Comparison of ENCODE assay signal across 1 cellular context in the genomic region with DNA sequence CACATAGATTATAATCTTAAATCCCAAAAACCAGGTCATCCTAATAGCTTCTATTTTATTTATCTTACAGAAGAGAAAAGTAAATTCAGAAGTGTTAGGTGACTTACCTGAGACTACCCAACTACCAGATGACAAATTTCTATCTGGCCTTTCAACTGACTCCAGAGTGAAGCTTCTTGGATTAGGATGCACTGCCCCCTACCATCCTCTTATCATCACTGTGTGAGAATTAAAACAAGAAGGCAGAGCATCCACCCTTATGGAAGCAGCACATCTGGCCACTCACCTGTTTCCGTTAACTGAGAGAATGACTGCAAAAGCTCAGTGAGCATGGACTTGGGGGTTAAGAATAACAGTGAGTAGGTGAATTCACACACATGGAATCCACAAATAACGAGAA.
TF ChIP-seq lines count a peak whose summit lies in the region.

No MANE protein-coding gene starts in this region.

TF ChIP-seq in GM23338, 12 proteins besides CTCF, POLR2A, EP300 and RAD21:
- TF ChIP-seq, protein P1, sequence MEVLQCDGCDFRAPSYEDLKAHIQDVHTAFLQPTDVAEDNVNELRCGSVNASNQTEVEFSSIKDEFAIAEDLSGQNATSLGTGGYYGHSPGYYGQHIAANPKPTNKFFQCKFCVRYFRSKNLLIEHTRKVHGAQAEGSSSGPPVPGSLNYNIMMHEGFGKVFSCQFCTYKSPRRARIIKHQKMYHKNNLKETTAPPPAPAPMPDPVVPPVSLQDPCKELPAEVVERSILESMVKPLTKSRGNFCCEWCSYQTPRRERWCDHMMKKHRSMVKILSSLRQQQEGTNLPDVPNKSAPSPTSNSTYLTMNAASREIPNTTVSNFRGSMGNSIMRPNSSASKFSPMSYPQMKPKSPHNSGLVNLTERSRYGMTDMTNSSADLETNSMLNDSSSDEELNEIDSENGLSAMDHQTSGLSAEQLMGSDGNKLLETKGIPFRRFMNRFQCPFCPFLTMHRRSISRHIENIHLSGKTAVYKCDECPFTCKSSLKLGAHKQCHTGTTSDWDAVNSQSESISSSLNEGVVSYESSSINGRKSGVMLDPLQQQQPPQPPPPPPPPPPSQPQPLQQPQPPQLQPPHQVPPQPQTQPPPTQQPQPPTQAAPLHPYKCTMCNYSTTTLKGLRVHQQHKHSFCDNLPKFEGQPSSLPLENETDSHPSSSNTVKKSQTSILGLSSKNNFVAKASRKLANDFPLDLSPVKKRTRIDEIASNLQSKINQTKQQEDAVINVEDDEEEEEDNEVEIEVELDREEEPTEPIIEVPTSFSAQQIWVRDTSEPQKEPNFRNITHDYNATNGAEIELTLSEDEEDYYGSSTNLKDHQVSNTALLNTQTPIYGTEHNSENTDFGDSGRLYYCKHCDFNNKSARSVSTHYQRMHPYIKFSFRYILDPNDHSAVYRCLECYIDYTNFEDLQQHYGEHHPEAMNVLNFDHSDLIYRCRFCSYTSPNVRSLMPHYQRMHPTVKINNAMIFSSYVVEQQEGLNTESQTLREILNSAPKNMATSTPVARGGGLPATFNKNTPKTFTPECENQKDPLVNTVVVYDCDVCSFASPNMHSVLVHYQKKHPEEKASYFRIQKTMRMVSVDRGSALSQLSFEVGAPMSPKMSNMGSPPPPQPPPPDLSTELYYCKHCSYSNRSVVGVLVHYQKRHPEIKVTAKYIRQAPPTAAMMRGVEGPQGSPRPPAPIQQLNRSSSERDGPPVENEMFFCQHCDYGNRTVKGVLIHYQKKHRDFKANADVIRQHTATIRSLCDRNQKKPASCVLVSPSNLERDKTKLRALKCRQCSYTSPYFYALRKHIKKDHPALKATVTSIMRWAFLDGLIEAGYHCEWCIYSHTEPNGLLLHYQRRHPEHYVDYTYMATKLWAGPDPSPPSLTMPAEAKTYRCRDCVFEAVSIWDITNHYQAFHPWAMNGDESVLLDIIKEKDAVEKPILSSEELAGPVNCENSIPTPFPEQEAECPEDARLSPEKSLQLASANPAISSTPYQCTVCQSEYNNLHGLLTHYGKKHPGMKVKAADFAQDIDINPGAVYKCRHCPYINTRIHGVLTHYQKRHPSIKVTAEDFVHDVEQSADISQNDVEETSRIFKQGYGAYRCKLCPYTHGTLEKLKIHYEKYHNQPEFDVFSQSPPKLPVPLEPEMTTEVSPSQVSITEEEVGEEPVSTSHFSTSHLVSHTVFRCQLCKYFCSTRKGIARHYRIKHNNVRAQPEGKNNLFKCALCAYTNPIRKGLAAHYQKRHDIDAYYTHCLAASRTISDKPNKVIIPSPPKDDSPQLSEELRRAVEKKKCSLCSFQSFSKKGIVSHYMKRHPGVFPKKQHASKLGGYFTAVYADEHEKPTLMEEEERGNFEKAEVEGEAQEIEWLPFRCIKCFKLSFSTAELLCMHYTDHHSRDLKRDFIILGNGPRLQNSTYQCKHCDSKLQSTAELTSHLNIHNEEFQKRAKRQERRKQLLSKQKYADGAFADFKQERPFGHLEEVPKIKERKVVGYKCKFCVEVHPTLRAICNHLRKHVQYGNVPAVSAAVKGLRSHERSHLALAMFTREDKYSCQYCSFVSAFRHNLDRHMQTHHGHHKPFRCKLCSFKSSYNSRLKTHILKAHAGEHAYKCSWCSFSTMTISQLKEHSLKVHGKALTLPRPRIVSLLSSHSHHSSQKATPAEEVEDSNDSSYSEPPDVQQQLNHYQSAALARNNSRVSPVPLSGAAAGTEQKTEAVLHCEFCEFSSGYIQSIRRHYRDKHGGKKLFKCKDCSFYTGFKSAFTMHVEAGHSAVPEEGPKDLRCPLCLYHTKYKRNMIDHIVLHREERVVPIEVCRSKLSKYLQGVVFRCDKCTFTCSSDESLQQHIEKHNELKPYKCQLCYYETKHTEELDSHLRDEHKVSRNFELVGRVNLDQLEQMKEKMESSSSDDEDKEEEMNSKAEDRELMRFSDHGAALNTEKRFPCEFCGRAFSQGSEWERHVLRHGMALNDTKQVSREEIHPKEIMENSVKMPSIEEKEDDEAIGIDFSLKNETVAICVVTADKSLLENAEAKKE (CRISPR knock-in tag; IDR thresholded peaks at IDR 0.05): no peak
- TF ChIP-seq ZNF114 (CRISPR knock-in tag; IDR thresholded peaks at IDR 0.05) (no peak), STAT1 (IDR thresholded peaks at IDR 0.05; ENCODE audit: unreplicated experiment) (no peak), ZNF331 (CRISPR knock-in tag; IDR thresholded peaks at IDR 0.05; ENCODE audit: low read depth) (no peak), EZH2phosphoT487 (IDR thresholded peaks at IDR 0.05; ENCODE audit: unreplicated experiment) (no peak), POLR2AphosphoS5 (IDR thresholded peaks at IDR 0.05; ENCODE audit: low read depth) (no peak), NANOG (IDR thresholded peaks at IDR 0.05; ENCODE audit: borderline replicate concordance) (no peak), EZH2 (IDR thresholded peaks at IDR 0.05; ENCODE audit: low read depth, unreplicated experiment) (no peak), CREB1 (CRISPR knock-in tag; IDR thresholded peaks at IDR 0.05; ENCODE audit: low read depth) (no peak), JUNB (IDR thresholded peaks at IDR 0.05; ENCODE audit: unreplicated experiment) (no peak)
- TF ChIP-seq, protein P2, sequence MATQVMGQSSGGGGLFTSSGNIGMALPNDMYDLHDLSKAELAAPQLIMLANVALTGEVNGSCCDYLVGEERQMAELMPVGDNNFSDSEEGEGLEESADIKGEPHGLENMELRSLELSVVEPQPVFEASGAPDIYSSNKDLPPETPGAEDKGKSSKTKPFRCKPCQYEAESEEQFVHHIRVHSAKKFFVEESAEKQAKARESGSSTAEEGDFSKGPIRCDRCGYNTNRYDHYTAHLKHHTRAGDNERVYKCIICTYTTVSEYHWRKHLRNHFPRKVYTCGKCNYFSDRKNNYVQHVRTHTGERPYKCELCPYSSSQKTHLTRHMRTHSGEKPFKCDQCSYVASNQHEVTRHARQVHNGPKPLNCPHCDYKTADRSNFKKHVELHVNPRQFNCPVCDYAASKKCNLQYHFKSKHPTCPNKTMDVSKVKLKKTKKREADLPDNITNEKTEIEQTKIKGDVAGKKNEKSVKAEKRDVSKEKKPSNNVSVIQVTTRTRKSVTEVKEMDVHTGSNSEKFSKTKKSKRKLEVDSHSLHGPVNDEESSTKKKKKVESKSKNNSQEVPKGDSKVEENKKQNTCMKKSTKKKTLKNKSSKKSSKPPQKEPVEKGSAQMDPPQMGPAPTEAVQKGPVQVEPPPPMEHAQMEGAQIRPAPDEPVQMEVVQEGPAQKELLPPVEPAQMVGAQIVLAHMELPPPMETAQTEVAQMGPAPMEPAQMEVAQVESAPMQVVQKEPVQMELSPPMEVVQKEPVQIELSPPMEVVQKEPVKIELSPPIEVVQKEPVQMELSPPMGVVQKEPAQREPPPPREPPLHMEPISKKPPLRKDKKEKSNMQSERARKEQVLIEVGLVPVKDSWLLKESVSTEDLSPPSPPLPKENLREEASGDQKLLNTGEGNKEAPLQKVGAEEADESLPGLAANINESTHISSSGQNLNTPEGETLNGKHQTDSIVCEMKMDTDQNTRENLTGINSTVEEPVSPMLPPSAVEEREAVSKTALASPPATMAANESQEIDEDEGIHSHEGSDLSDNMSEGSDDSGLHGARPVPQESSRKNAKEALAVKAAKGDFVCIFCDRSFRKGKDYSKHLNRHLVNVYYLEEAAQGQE (IDR thresholded peaks at IDR 0.05; ENCODE audit: unreplicated experiment): no peak
- TF ChIP-seq, protein P3, sequence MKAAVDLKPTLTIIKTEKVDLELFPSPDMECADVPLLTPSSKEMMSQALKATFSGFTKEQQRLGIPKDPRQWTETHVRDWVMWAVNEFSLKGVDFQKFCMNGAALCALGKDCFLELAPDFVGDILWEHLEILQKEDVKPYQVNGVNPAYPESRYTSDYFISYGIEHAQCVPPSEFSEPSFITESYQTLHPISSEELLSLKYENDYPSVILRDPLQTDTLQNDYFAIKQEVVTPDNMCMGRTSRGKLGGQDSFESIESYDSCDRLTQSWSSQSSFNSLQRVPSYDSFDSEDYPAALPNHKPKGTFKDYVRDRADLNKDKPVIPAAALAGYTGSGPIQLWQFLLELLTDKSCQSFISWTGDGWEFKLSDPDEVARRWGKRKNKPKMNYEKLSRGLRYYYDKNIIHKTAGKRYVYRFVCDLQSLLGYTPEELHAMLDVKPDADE (IDR thresholded peaks at IDR 0.05): no peak
